9 cellular contexts compared by ENCODE assay signal in genomic region chr12:53182836-53183235, GRCh38. TPM values are rescaled to one million over a fixed set of nuclear protein-coding genes. Genes with fewer than 3 reads are reported as not detected.
A peak's percentile ranks its signal among the peaks of the same experiment; 100 is the strongest.
DNase-seq lines count a peak whose midpoint lies in the region; ATAC-seq and TF ChIP-seq lines count a peak whose summit lies in the region.
"Had no signal": no experiment of that assay in that cellular context is flagged by ENCODE, and none has a peak within 500 bp of the region (broad histone marks: within the 10 kb centered on the region; RNA-seq: fewer than 3 reads in every experiment).

No MANE protein-coding gene starts in this region.

- H3K27me3 ChIP-seq in stomach (no peaks in the 10 kb centered on the region), esophagus squamous epithelium (no peaks in the 10 kb centered on the region)

- H3K9me3 ChIP-seq in T-helper 17 cell (ENCODE audit: control insufficient read depth, low read length, poor library complexity, severe bottlenecking), result no peaks in the 10 kb centered on the region
- H3K9me3 ChIP-seq in stomach, result no peaks in the 10 kb centered on the region
- no peaks in the 10 kb centered on the region for H3K9me3 ChIP-seq in esophagus squamous epithelium

- peaks cover 27 to 58% (median 41%) of the 10 kb centered on the region in 4 donors for H3K4me1 ChIP-seq in stomach
- H3K4me1 ChIP-seq in esophagus squamous epithelium, result peaks cover 20 to 63% (median 33%) of the 10 kb centered on the region in 3 donors

- TF ChIP-seq CTCF in fibroblast of mammary gland (conservative IDR thresholded peaks at IDR 0.05; ENCODE audit: control insufficient read depth, insufficient read depth, low read depth, low read length) (no peak), stomach (IDR thresholded peaks at IDR 0.05) (no peak), esophagus squamous epithelium (IDR thresholded peaks at IDR 0.05) (no peak)

- no peak for DNase-seq in T-helper 2 cell treated with Interferon-gamma antibody and Interleukin-4, amounts not matched to agents 5 μg/mL and 100 μg/mL, for 36 hours (ENCODE audit: low spot score)
- no peak for DNase-seq in T-helper 2 cell
- DNase-seq in T-helper 17 cell, result no peak
- DNase-seq in fibroblast of mammary gland (ENCODE audit: low read depth), result peak; percentile 9
- DNase-seq in stomach, result no peak
- no peak for DNase-seq in esophagus squamous epithelium (lab: John Stamatoyannopoulos, UW)
- DNase-seq in cortex of kidney (lab: John Stamatoyannopoulos, UW), result no peak
- DNase-seq: aorta had no signal

- no peak for TF ChIP-seq EP300 in stomach (IDR thresholded peaks at IDR 0.05)

- H3K27ac ChIP-seq in stomach, result peak overlapping the region in 1 of 5 donors; percentile 5
- peak overlapping the region in 2 of 4 donors; percentile 11 to 97 for H3K27ac ChIP-seq in esophagus squamous epithelium

- no peak for ATAC-seq in T-helper 17 cell
- no peak for ATAC-seq in HG02678 (IDR thresholded peaks at IDR 0.05; ENCODE audit: unreplicated experiment)

- peaks cover 40% of the 10 kb centered on the region for H3K4me1 Mint-ChIP-seq in T-helper 2 cell treated with Interferon-gamma antibody and Interleukin-4, amounts not matched to agents 5 μg/mL and 100 μg/mL, for 36 hours (ENCODE audit: low read depth)
- peaks cover 44% of the 10 kb centered on the region for H3K4me1 Mint-ChIP-seq in T-helper 17 cell

- TF ChIP-seq POLR2A in stomach (IDR thresholded peaks at IDR 0.05), result no peak
- no peak for TF ChIP-seq POLR2A in esophagus squamous epithelium (IDR thresholded peaks at IDR 0.05)

- 11 to 27% (median 21%) methylated on average over 2 of the region's 2 CpGs for WGBS in stomach, 5 donors
- 52 to 58% methylated on average over 2 of the region's 2 CpGs for WGBS in esophagus squamous epithelium, 2 donors

- intact Hi-C loops in stomach (cut with DNase I; ENCODE audit: low total_unique reads) (no loop called here), esophagus squamous epithelium (cut with DNase I) (no loop called here)

- H3K36me3 Mint-ChIP-seq in T-helper 2 cell treated with Interferon-gamma antibody and Interleukin-4, amounts not matched to agents 5 μg/mL and 100 μg/mL, for 36 hours (ENCODE audit: low read depth), result peaks cover 55% of the 10 kb centered on the region
- H3K36me3 Mint-ChIP-seq in T-helper 17 cell (ENCODE audit: low read depth), result peaks cover 11% of the 10 kb centered on the region

- peaks cover 47 to 63% (median 61%) of the 10 kb centered on the region in 4 donors for H3K36me3 ChIP-seq in stomach
- H3K36me3 ChIP-seq in esophagus squamous epithelium, result peaks cover 28 to 61% (median 38%) of the 10 kb centered on the region in 3 donors

- H3K9me3 Mint-ChIP-seq in T-helper 2 cell treated with Interferon-gamma antibody and Interleukin-4, amounts not matched to agents 5 μg/mL and 100 μg/mL, for 36 hours, result no peaks in the 10 kb centered on the region

- no peak overlapping the region for H3K4me3 ChIP-seq in fibroblast of mammary gland (ENCODE audit: control insufficient read depth, low read depth, low read length)
- peak overlapping the region in 3 of 4 donors; percentile 2 to 90 (median 70) for H3K4me3 ChIP-seq in stomach
- peak overlapping the region in 2 of 4 donors; percentile 4 to 91 for H3K4me3 ChIP-seq in esophagus squamous epithelium

- H3K4me3 Mint-ChIP-seq in T-helper 2 cell treated with Interferon-gamma antibody and Interleukin-4, amounts not matched to agents 5 μg/mL and 100 μg/mL, for 36 hours, result peak overlapping the region; percentile 88
- H3K4me3 Mint-ChIP-seq in T-helper 17 cell, result peak overlapping the region; percentile 96

- no peaks in the 10 kb centered on the region for H3K27me3 Mint-ChIP-seq in T-helper 2 cell treated with Interferon-gamma antibody and Interleukin-4, amounts not matched to agents 5 μg/mL and 100 μg/mL, for 36 hours (ENCODE audit: low read depth)
- no peaks in the 10 kb centered on the region for H3K27me3 Mint-ChIP-seq in T-helper 17 cell

- H3K27ac Mint-ChIP-seq in T-helper 2 cell treated with Interferon-gamma antibody and Interleukin-4, amounts not matched to agents 5 μg/mL and 100 μg/mL, for 36 hours, result peak overlapping the region; percentile 0
- no peak overlapping the region for H3K27ac Mint-ChIP-seq in T-helper 17 cell

RNA-seq across cellular contexts. Expression of gene CSAD, which starts 2.1 kb away (rescaled TPM):
- 10 to 100 TPM; 57.2 to 61.0 TPM for total RNA-seq in T-helper 17 cell
- total RNA-seq in stomach, result 100 to 1,000 TPM in 2 of 5 donors, 10 to 100 TPM in 3; 30.3 to 334 (median 38.9) TPM
- 10 to 100 TPM in 1 of 3 donors, 1 to 10 TPM in 2; 4.6 to 52.6 (median 5.7) TPM for polyA plus RNA-seq in stomach
- total RNA-seq in esophagus squamous epithelium, result 10 to 100 TPM; 11.4 to 30.5 (median 15.7) TPM

RNA-seq across cellular contexts. Expression of gene ZNF740, which starts 2.3 kb away (rescaled TPM):
- total RNA-seq in T-helper 17 cell (10 to 100 TPM; 24.3 to 34.6 TPM), stomach (10 to 100 TPM in 3 of 5 donors, 1 to 10 TPM in 2; 4.1 to 37.5 (median 10.3) TPM), esophagus squamous epithelium (10 to 100 TPM in 2 of 4 donors, 1 to 10 TPM in 2; 6.9 to 21.2 (median 9.8) TPM)
- polyA plus RNA-seq in stomach, result 1 to 10 TPM; 4.0 to 4.9 (median 4.1) TPM

RNA-seq across cellular contexts. Expression of gene ITGB7, which starts 24.2 kb away (rescaled TPM):
- 100 to 1,000 TPM; 306 to 367 TPM for total RNA-seq in T-helper 17 cell
- total RNA-seq in stomach, result 10 to 100 TPM in 1 of 5 donors, 1 to 10 TPM in 2, not detected in 2; 4.6 to 29.5 (median 5.7) TPM
- polyA plus RNA-seq in stomach, result 1 to 10 TPM in 2 of 3 donors, under 1 TPM in 1; 0.56 to 3.8 (median 1.7) TPM
- 1 to 10 TPM; 4.2 to 7.2 (median 5.9) TPM for total RNA-seq in esophagus squamous epithelium

RNA-seq across cellular contexts. Expression of gene RARG, which starts 49.2 kb away (rescaled TPM):
- total RNA-seq in T-helper 17 cell, result 10 to 100 TPM; 57.6 to 57.8 TPM
- total RNA-seq in stomach, result 10 to 100 TPM in 2 of 5 donors, 1 to 10 TPM in 3; 2.0 to 26.5 (median 9.5) TPM
- polyA plus RNA-seq in stomach, result 10 to 100 TPM in 1 of 3 donors, 1 to 10 TPM in 2; 4.9 to 37.7 (median 9.6) TPM
- total RNA-seq in esophagus squamous epithelium, result 100 to 1,000 TPM in 3 of 4 donors, 10 to 100 TPM in 1; 98.0 to 171 (median 125) TPM

Comparison
In these comparisons a context has a peak if more than half of its experiments do, and no peak if none do; other contexts are left out.
1. RNA of gene ITGB7, which starts 24.2 kb away (total RNA-seq): 306 to 367 TPM in T-helper 17 cell; 4.2 to 7.2 TPM in esophagus squamous epithelium and 4.6 to 29.5 TPM in stomach; every median in the first group is over 10 times any median in the second.